In the genomic region with DNA sequence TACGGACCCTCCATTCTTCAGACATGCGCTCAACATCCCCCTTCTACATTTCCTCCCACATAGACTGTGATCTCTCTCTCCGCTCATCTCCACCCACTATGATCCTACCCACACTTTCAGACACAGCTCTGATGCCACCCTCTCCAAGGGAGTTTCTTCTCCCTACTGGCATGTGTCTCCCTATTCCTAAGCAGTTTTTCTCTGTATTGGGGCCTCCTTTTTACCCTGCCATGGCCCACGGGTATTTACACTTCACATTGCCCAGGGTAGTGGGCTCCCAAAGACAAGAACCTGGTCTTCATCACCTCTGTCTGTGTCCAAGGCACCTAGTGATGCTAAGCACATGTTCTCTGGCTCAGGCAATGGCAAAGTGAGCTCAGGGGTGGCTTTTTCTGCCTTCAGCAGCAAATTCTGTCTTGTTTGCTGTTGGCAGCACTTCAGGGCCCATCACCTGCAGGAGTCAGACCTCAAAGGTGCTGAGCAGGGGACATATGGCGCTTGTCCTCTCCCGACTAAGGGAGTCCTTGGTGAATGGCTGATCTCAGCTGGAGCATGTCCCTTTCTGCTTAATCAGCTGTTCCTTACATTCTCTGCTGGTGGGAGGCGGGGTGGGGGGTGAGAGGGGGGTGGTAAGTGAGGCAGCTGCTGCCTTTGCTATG, we compare ENCODE assay signal across 20 cellular contexts.
DNase-seq lines count a peak whose midpoint lies in the region; ATAC-seq and TF ChIP-seq lines count a peak whose summit lies in the region.
"Had no signal": no experiment of that assay in that cellular context is flagged by ENCODE, and none has a peak within 500 bp of the region (broad histone marks: within the 10 kb centered on the region; RNA-seq: fewer than 3 reads in every experiment).

No MANE protein-coding gene starts in this region.

- no CpG with 5 or more reads among the region's 7 CpGs for WGBS in neuronal stem cell (ENCODE audit: extremely low coverage in 2 of 2, insufficient read length in 2 of 2, insufficient replicate concordance in 1 of 2), 2 donors

- H4K91ac ChIP-seq in neuronal stem cell (ENCODE audit: low read depth, low read length, poor library complexity), result no peak overlapping the region

- peaks cover 78% of the 10 kb centered on the region for H3K79me2 ChIP-seq in Loucy (ENCODE audit: insufficient read depth, low read length)

- H3K4me1 Mint-ChIP-seq in T-helper 17 cell (peaks cover 15% of the 10 kb centered on the region), osteocyte (ENCODE audit: unreplicated experiment) (no peaks in the 10 kb centered on the region)

- H2AFZ ChIP-seq in Loucy (ENCODE audit: low read length), result no peak overlapping the region
- H2AFZ ChIP-seq in neuronal stem cell (ENCODE audit: low read length), result peak overlapping the region; percentile 33

- H3K9ac ChIP-seq in Loucy (ENCODE audit: low read depth, low read length, poor library complexity, severe bottlenecking), result peak overlapping the region; percentile 16
- H3K9ac ChIP-seq in neuronal stem cell (ENCODE audit: low read depth, low read length, poor library complexity), result no peak overlapping the region

- no peak overlapping the region for H3K27ac ChIP-seq in neuronal stem cell (replicated peaks; ENCODE audit: low read length)
- no peak overlapping the region for H3K27ac ChIP-seq in right atrium auricular region
- H3K27ac ChIP-seq: thyroid gland, WERI-Rb-1 had no signal

- H3K4me2 ChIP-seq in Loucy (ENCODE audit: low read depth, low read length, poor library complexity, severe bottlenecking) (peak overlapping the region; percentile 74), neuronal stem cell (ENCODE audit: insufficient read depth, low read length, poor library complexity, severe bottlenecking) (no peak overlapping the region)

- peak overlapping the region; percentile 14 for H3K14ac ChIP-seq in neuronal stem cell (ENCODE audit: low read length)

- ATAC-seq in T-helper 17 cell (no peak), HG02623 (IDR thresholded peaks at IDR 0.05; ENCODE audit: unreplicated experiment) (no peak)

- peak overlapping the region; percentile 36 for H3K4me3 ChIP-seq in Loucy (ENCODE audit: low read length, poor library complexity, severe bottlenecking)
- no peak overlapping the region for H3K4me3 ChIP-seq in neuronal stem cell (ENCODE audit: low read length in 2 of 2)
- H3K4me3 ChIP-seq in right atrium auricular region, result no peak overlapping the region
- H3K4me3 ChIP-seq: thyroid gland had no signal

- H3K36me3 ChIP-seq in Loucy (ENCODE audit: insufficient read depth, low read length) (no peaks in the 10 kb centered on the region; the same call in 1 of the 2 replicates), neuronal stem cell (replicated peaks in 1 of 2; ENCODE audit: control insufficient read depth in 2 of 2, insufficient read depth in 2 of 2, low read length in 2 of 2) (no peaks in the 10 kb centered on the region), right atrium auricular region (no peaks in the 10 kb centered on the region)
- H3K36me3 ChIP-seq: thyroid gland, WERI-Rb-1 had no signal

- no peaks in the 10 kb centered on the region for H3K9me2 ChIP-seq in Loucy (replicated peaks; ENCODE audit: low read depth, low read length)

- H3K9me3 ChIP-seq in Loucy (ENCODE audit: insufficient read depth, low read depth, low read length) (peaks cover 8% of the 10 kb centered on the region), T-helper 17 cell (ENCODE audit: control insufficient read depth, low read length, poor library complexity, severe bottlenecking) (peaks cover 2% of the 10 kb centered on the region), neuronal stem cell (replicated peaks in 1 of 2; ENCODE audit: control insufficient read depth in 2 of 2, insufficient read depth in 1 of 2, low read depth in 1 of 2, low read length in 2 of 2) (no peaks in the 10 kb centered on the region), right atrium auricular region (peaks cover 0 to 8% of the 10 kb centered on the region in 2 donors)
- H3K9me3 ChIP-seq: thyroid gland had no signal

- no peak overlapping the region for H2BK5ac ChIP-seq in neuronal stem cell (ENCODE audit: low read length)

- H3K4me3 Mint-ChIP-seq in T-helper 17 cell, result no peak overlapping the region
- H3K4me3 Mint-ChIP-seq in osteocyte (ENCODE audit: unreplicated experiment), result no peak overlapping the region
- H3K4me3 Mint-ChIP-seq: activated naive CD4-positive, alpha-beta T cell treated with anti-CD3 and anti-CD28 coated beads, Interleukin-2, amount 10 ng/mL, durations not matched to agents 7 days and 5 days had no signal

- no peaks in the 10 kb centered on the region for H3F3A ChIP-seq in Loucy (ENCODE audit: low read depth)

- H3K27ac Mint-ChIP-seq in T-helper 17 cell, result peak overlapping the region; percentile 67
- no peak overlapping the region for H3K27ac Mint-ChIP-seq in osteocyte (ENCODE audit: unreplicated experiment)
- H3K27ac Mint-ChIP-seq: activated naive CD4-positive, alpha-beta T cell treated with anti-CD3 and anti-CD28 coated beads, Interleukin-2, amount 10 ng/mL, durations not matched to agents 7 days and 5 days had no signal

- H2BK12ac ChIP-seq in neuronal stem cell (ENCODE audit: low read length), result no peak overlapping the region

- no peaks in the 10 kb centered on the region for H4K20me1 ChIP-seq in Loucy (ENCODE audit: insufficient read depth, low read length, poor library complexity, severe bottlenecking)

- no peak overlapping the region for H2BK120ac ChIP-seq in neuronal stem cell (ENCODE audit: low read depth, low read length)

- H3K23ac ChIP-seq in neuronal stem cell (ENCODE audit: low read depth, low read length, poor library complexity), result no peak overlapping the region

- TF ChIP-seq CTCF in Loucy (conservative IDR thresholded peaks at IDR 0.05; ENCODE audit: low read length), result no peak
- TF ChIP-seq CTCF in right atrium auricular region (IDR thresholded peaks at IDR 0.05), result no peak
- no peak for TF ChIP-seq CTCF in osteocyte (IDR thresholded peaks at IDR 0.05)

- peak; percentile 59 for DNase-seq in DMS79 treated with DMSO at 0.1 percent for 48 hours (lab: John Stamatoyannopoulos, UW)
- no peak for DNase-seq in T-helper 17 cell
- no peak for DNase-seq in neuronal stem cell (ENCODE audit: low spot score)
- no peak for DNase-seq in right atrium auricular region (ENCODE audit: low spot score)
- no peak for DNase-seq in osteocyte (ENCODE audit: extremely low spot score, unreplicated experiment)
- DNase-seq: activated naive CD4-positive, alpha-beta T cell treated with anti-CD3 and anti-CD28 coated beads, Interleukin-2, amount 10 ng/mL, durations not matched to agents 7 days and 5 days; aorta; CD8-positive, alpha-beta memory T cell; cerebellar nuclear complex; DND-41; effector memory CD4-positive, alpha-beta T cell; midbrain; NCI-H1105 treated with DMSO at 0.1 percent for 48 hours; NCI-H446; OCI-M1; retina; thyroid gland; WERI-Rb-1 had no signal

- H3K79me1 ChIP-seq in neuronal stem cell (ENCODE audit: low read depth, low read length), result no peaks in the 10 kb centered on the region

- no peak overlapping the region for H2BK15ac ChIP-seq in neuronal stem cell (ENCODE audit: low read length)

- H3K27me3 ChIP-seq in Loucy (ENCODE audit: insufficient read depth, low read length, poor library complexity, severe bottlenecking) (no peaks in the 10 kb centered on the region), neuronal stem cell (ENCODE audit: control insufficient read depth in 3 of 3, insufficient read depth in 3 of 3, low read depth in 1 of 3, low read length in 3 of 3) (peaks cover 0 to 6% (median 0%) of the 10 kb centered on the region in 3 experiments), right atrium auricular region (no peaks in the 10 kb centered on the region)
- H3K27me3 ChIP-seq: thyroid gland had no signal

- H3K9me3 Mint-ChIP-seq in osteocyte (ENCODE audit: unreplicated experiment), result peaks cover 12% of the 10 kb centered on the region
- H3K9me3 Mint-ChIP-seq: CD8-positive, alpha-beta memory T cell had no signal

- no peak overlapping the region for H3K4ac ChIP-seq in neuronal stem cell (ENCODE audit: low read length)

- H3K36me3 Mint-ChIP-seq in T-helper 17 cell (ENCODE audit: low read depth), result no peaks in the 10 kb centered on the region
- no peaks in the 10 kb centered on the region for H3K36me3 Mint-ChIP-seq in osteocyte (ENCODE audit: unreplicated experiment)
- H3K36me3 Mint-ChIP-seq: activated naive CD4-positive, alpha-beta T cell treated with anti-CD3 and anti-CD28 coated beads, Interleukin-2, amount 10 ng/mL, durations not matched to agents 7 days and 5 days had no signal

- no peak overlapping the region for H4K8ac ChIP-seq in neuronal stem cell (ENCODE audit: low read depth, low read length)

- H3K27me3 Mint-ChIP-seq in T-helper 17 cell (peaks cover 12% of the 10 kb centered on the region), osteocyte (ENCODE audit: unreplicated experiment) (peaks cover 7% of the 10 kb centered on the region)

- no peak overlapping the region for H2AK5ac ChIP-seq in neuronal stem cell (ENCODE audit: low read depth, low read length)

- peaks cover 43% of the 10 kb centered on the region for H3K4me1 ChIP-seq in Loucy (ENCODE audit: insufficient read depth, low read length, poor library complexity, severe bottlenecking)
- H3K4me1 ChIP-seq in neuronal stem cell (ENCODE audit: control insufficient read depth in 2 of 2, insufficient read depth in 1 of 2, low read depth in 1 of 2, low read length in 2 of 2), result peaks cover 2 to 3% of the 10 kb centered on the region in 2 donors
- H3K4me1 ChIP-seq in right atrium auricular region, result no peaks in the 10 kb centered on the region
- H3K4me1 ChIP-seq: thyroid gland had no signal

- H3K18ac ChIP-seq in neuronal stem cell (ENCODE audit: low read length), result no peak overlapping the region
